Comparison of ENCODE assay signal across 16 cellular contexts in genomic region chr14:77069551-77069950, GRCh38. TPM values are rescaled to one million over a fixed set of nuclear protein-coding genes. Genes with fewer than 3 reads are reported as not detected.
A peak's percentile ranks its signal among the peaks of the same experiment; 100 is the strongest.
DNase-seq lines count a peak whose midpoint lies in the region; ATAC-seq and TF ChIP-seq lines count a peak whose summit lies in the region.
"Had no signal": no experiment of that assay in that cellular context is flagged by ENCODE, and none has a peak within 500 bp of the region (broad histone marks: within the 10 kb centered on the region; RNA-seq: fewer than 3 reads in every experiment).

No MANE protein-coding gene starts in this region.

- H3K4me1 ChIP-seq in left ventricle myocardium inferior, result peaks cover 58% of the 10 kb centered on the region
- peaks cover 19% of the 10 kb centered on the region for H3K4me1 ChIP-seq in mesenchymal stem cell (ENCODE audit: control insufficient read depth, insufficient read depth, low read depth, low read length)
- peaks cover 68% of the 10 kb centered on the region for H3K4me1 ChIP-seq in suprapubic skin
- peaks cover 0 to 30% (median 7%) of the 10 kb centered on the region in 3 donors for H3K4me1 ChIP-seq in gastroesophageal sphincter

- H3K14ac ChIP-seq in mesenchymal stem cell (ENCODE audit: low read length in 2 of 2), result no peak overlapping the region

- peaks cover 18% of the 10 kb centered on the region for H3K27me3 Mint-ChIP-seq in brain
- H3K27me3 Mint-ChIP-seq: B cell had no signal

- no peak overlapping the region for H3K4ac ChIP-seq in mesenchymal stem cell (ENCODE audit: low read depth in 1 of 2, low read length in 2 of 2)

- peak overlapping the region in 1 of 2 experiments; percentile 31 for H3K18ac ChIP-seq in mesenchymal stem cell (ENCODE audit: low read depth in 1 of 2, low read length in 2 of 2)

- H2AFZ ChIP-seq in mesenchymal stem cell (ENCODE audit: low read depth, low read length), result no peak overlapping the region

- peak overlapping the region in 1 of 5 experiments; percentile 25 for H3K4me3 Mint-ChIP-seq in brain
- H3K4me3 Mint-ChIP-seq: B cell, H9 had no signal

- H3K36me3 ChIP-seq in left ventricle myocardium inferior (peaks cover 3% of the 10 kb centered on the region), mesenchymal stem cell (ENCODE audit: control insufficient read depth in 1 of 2, insufficient read depth in 2 of 2, low read depth in 1 of 2, low read length in 2 of 2) (no peaks in the 10 kb centered on the region), suprapubic skin (no peaks in the 10 kb centered on the region), gastroesophageal sphincter (no peaks in the 10 kb centered on the region)

- TF ChIP-seq CTCF in left ventricle myocardium inferior (IDR thresholded peaks at IDR 0.05; ENCODE audit: borderline replicate concordance) (no peak), brain (conservative IDR thresholded peaks at IDR 0.05) (no peak), suprapubic skin (IDR thresholded peaks at IDR 0.05) (no peak), gastroesophageal sphincter (IDR thresholded peaks at IDR 0.05) (no peak)

- H4K8ac ChIP-seq in mesenchymal stem cell (ENCODE audit: low read length), result no peak overlapping the region

- WGBS in mesenchymal stem cell, result 94% methylated on average over 7 of the region's 7 CpGs
- WGBS in suprapubic skin, result 56% methylated on average over 7 of the region's 7 CpGs
- 40 to 92% methylated on average over 1 to 5 of the region's 7 CpGs for WGBS in gastroesophageal sphincter (ENCODE audit: low coverage in 1 of 2), 2 donors

- H2BK15ac ChIP-seq in mesenchymal stem cell (ENCODE audit: low read depth, poor library complexity, severe bottlenecking), result no peak overlapping the region

- DNase-seq in left ventricle myocardium inferior, result no peak
- DNase-seq in left ventricle myocardium superior, result no peak
- DNase-seq in mesenchymal stem cell, result no peak
- DNase-seq in suprapubic skin (ENCODE audit: low spot score in 2 of 2), result no peak
- no peak for DNase-seq in GOT3 (lab: John Stamatoyannopoulos, UW)
- DNase-seq in dedifferentiated amniotic fluid mesenchymal stem cell (ENCODE audit: extremely low spot score), result no peak
- DNase-seq: DMS79 treated with DMSO at 0.1 percent for 48 hours, H9, Kasumi-1, MM.1S, NCI-H1092 treated with DMSO at 0.1 percent for 48 hours, NCI-H2081, Right ventricle myocardium superior had no signal

- peaks cover 65% of the 10 kb centered on the region for H3K4me1 Mint-ChIP-seq in brain

- H3K4me2 ChIP-seq in mesenchymal stem cell (ENCODE audit: low read length, poor library complexity, severe bottlenecking), result no peak overlapping the region

- peak overlapping the region; percentile 43 for H4K91ac ChIP-seq in mesenchymal stem cell (ENCODE audit: low read length)

- H2BK120ac ChIP-seq in mesenchymal stem cell (ENCODE audit: low read depth, low read length), result no peak overlapping the region

- H3K9me3 Mint-ChIP-seq in brain, result peaks cover 0 to 5% (median 0%) of the 10 kb centered on the region in 5 experiments

- TF ChIP-seq EP300 in suprapubic skin (IDR thresholded peaks at IDR 0.05), result no peak
- TF ChIP-seq EP300 in gastroesophageal sphincter (IDR thresholded peaks at IDR 0.05), result no peak

- H2BK5ac ChIP-seq in mesenchymal stem cell (ENCODE audit: low read depth, low read length, poor library complexity, severe bottlenecking), result no peak overlapping the region

- no peaks in the 10 kb centered on the region for H3K9me3 ChIP-seq in left ventricle myocardium inferior (replicated peaks)
- H3K9me3 ChIP-seq in mesenchymal stem cell (ENCODE audit: control insufficient read depth, low read length), result no peaks in the 10 kb centered on the region
- H3K9me3 ChIP-seq in suprapubic skin, result no peaks in the 10 kb centered on the region
- no peaks in the 10 kb centered on the region for H3K9me3 ChIP-seq in gastroesophageal sphincter

- peak overlapping the region; percentile 77 to 92 (median 86) for H3K27ac Mint-ChIP-seq in brain
- H3K27ac Mint-ChIP-seq: B cell had no signal

- H3K4me3 ChIP-seq in left ventricle myocardium inferior, result no peak overlapping the region
- H3K4me3 ChIP-seq in mesenchymal stem cell (ENCODE audit: insufficient read depth in 1 of 2, low read depth in 1 of 2, low read length in 2 of 2), result no peak overlapping the region
- H3K4me3 ChIP-seq in suprapubic skin, result no peak overlapping the region
- no peak overlapping the region for H3K4me3 ChIP-seq in gastroesophageal sphincter

- no peaks in the 10 kb centered on the region for H3K27me3 ChIP-seq in left ventricle myocardium inferior (ENCODE audit: low read depth)
- peaks cover 0 to 5% of the 10 kb centered on the region in 2 experiments for H3K27me3 ChIP-seq in mesenchymal stem cell (ENCODE audit: control insufficient read depth in 1 of 2, insufficient read depth in 1 of 2, low read length in 2 of 2)
- H3K27me3 ChIP-seq in suprapubic skin, result no peaks in the 10 kb centered on the region
- H3K27me3 ChIP-seq in gastroesophageal sphincter, result no peaks in the 10 kb centered on the region

- peak overlapping the region; percentile 40 for H2AK5ac ChIP-seq in mesenchymal stem cell (ENCODE audit: low read length, severe bottlenecking)

- H3K23ac ChIP-seq in mesenchymal stem cell (ENCODE audit: low read length in 2 of 2), result no peak overlapping the region

- H3K79me1 ChIP-seq in mesenchymal stem cell (replicated peaks; ENCODE audit: low read length, poor library complexity, severe bottlenecking), result no peaks in the 10 kb centered on the region

- H3K36me3 Mint-ChIP-seq in brain, result no peaks in the 10 kb centered on the region

- H3K9ac ChIP-seq in mesenchymal stem cell (ENCODE audit: low read length), result no peak overlapping the region

- ATAC-seq in left ventricle myocardium superior, result no peak
- ATAC-seq in gastroesophageal sphincter, result no peak

- peak overlapping the region in 1 of 2 experiments; percentile 73 for H2BK12ac ChIP-seq in mesenchymal stem cell (ENCODE audit: low read length in 2 of 2)

- intact Hi-C loops in left ventricle myocardium inferior (cut with micrococcal nuclease), result loop anchor here (5.0 kb wide), 1 partner anchor 157 kb away; no protein-coding TSS in a partner anchor
- intact Hi-C loops in left ventricle myocardium superior (cut with micrococcal nuclease), result loop anchor here (5.0 kb wide), 1 partner anchor 157 kb away; no protein-coding TSS in a partner anchor

- H3K27ac ChIP-seq in left ventricle myocardium inferior (replicated peaks), result peak overlapping the region; percentile 75
- no peak overlapping the region for H3K27ac ChIP-seq in mesenchymal stem cell (ENCODE audit: low read length, poor library complexity, severe bottlenecking)
- H3K27ac ChIP-seq in suprapubic skin, result peak overlapping the region; percentile 47
- peak overlapping the region in 1 of 4 donors; percentile 38 for H3K27ac ChIP-seq in gastroesophageal sphincter

- no peak for TF ChIP-seq POLR2A in suprapubic skin (IDR thresholded peaks at IDR 0.05)
- no peak for TF ChIP-seq POLR2A in gastroesophageal sphincter (IDR thresholded peaks at IDR 0.05)

RNA-seq across cellular contexts. Expression of gene CIPC, which starts 28.5 kb away (rescaled TPM):
- 70.3 TPM for total RNA-seq in left ventricle myocardium inferior
- 89.7 TPM for total RNA-seq in left ventricle myocardium superior
- polyA plus RNA-seq in brain (ENCODE audit: insufficient read depth, low read depth, low replicate concordance), result 18.4 TPM
- polyA plus RNA-seq in mesenchymal stem cell (2013, experiment 1 of 2), result 8.8 TPM
- polyA plus RNA-seq in mesenchymal stem cell (2013, experiment 2 of 2), result 8.8 TPM
- total RNA-seq in suprapubic skin, result 10 to 100 TPM; 47.2 to 79.0 (median 53.9) TPM
- 10 to 100 TPM; 49.0 to 74.1 (median 60.4) TPM for total RNA-seq in gastroesophageal sphincter

RNA-seq across cellular contexts. Expression of gene IRF2BPL, which starts 41.0 kb away (rescaled TPM):
- total RNA-seq in left ventricle myocardium inferior (35.5 TPM), left ventricle myocardium superior (42.8 TPM), suprapubic skin (10 to 100 TPM; 44.7 to 72.7 (median 65.6) TPM), gastroesophageal sphincter (10 to 100 TPM; 53.7 to 75.6 (median 59.9) TPM)
- polyA plus RNA-seq in brain (ENCODE audit: insufficient read depth, low read depth, low replicate concordance), result 49.8 TPM
- polyA plus RNA-seq in mesenchymal stem cell (2013, experiment 1 of 2), result 49.1 TPM
- polyA plus RNA-seq in mesenchymal stem cell (2013, experiment 2 of 2), result 48.1 TPM
